In the genomic region with DNA sequence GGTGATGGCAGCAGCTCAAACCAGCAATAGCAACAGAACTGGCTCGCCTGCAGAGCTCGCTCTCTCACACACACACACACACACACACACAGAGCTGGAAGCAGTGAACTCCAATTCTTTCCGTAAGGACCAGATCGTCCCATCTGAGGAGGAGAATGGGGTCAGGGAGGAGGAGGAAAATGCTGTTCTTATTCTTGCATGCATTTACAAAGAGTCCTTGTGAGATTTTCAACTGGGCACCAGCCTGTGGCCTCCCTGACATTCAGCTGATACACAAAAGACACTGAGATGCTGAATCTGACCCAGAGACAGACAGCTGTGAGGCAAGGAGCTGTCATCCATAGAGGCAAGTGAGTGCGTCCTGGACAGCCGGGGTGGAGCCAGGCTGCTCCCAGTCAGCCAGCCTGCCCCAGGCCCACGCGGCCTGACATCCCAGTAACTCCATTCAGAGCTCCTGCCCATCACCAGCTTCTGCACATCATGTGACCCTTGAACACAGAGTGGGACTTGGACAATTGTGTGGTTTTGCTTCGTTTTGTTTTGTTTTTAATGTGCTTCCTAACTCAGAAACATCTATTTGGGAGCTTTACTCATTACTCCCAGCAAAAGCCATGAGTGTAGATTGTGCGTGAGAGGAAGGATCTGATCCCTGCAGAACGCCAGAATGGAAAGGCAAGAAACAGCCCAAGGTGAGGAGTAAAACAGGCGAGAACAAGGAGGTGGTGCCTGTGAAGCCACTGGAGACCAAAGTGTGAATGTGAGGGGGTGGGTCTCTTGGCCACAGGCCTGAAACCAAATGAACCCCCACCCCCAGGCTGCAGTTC, we compare ENCODE assay signal across 1 cellular context.
TF ChIP-seq lines count a peak whose summit lies in the region.

No MANE protein-coding gene starts in this region.

TF ChIP-seq in HepG2, 621 proteins besides CTCF, POLR2A, EP300 and RAD21:
- TF ChIP-seq, protein P1, sequence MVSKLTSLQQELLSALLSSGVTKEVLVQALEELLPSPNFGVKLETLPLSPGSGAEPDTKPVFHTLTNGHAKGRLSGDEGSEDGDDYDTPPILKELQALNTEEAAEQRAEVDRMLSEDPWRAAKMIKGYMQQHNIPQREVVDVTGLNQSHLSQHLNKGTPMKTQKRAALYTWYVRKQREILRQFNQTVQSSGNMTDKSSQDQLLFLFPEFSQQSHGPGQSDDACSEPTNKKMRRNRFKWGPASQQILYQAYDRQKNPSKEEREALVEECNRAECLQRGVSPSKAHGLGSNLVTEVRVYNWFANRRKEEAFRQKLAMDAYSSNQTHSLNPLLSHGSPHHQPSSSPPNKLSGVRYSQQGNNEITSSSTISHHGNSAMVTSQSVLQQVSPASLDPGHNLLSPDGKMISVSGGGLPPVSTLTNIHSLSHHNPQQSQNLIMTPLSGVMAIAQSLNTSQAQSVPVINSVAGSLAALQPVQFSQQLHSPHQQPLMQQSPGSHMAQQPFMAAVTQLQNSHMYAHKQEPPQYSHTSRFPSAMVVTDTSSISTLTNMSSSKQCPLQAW (CRISPR knock-in tag; IDR thresholded peaks at IDR 0.05), result 0 out of 2 replicates have a peak, but pooled peaks have one; percentile 33
- TF ChIP-seq PCBP1 (IDR thresholded peaks at IDR 0.05; ENCODE audit: borderline replicate concordance, low read depth, low read length) (no peak), TRIM24 (CRISPR knock-in tag; IDR thresholded peaks at IDR 0.05) (0 out of 2 replicates have a peak, but pooled peaks have one; percentile 37)
